Comparison of ENCODE assay signal across 17 cellular contexts in the genomic region with DNA sequence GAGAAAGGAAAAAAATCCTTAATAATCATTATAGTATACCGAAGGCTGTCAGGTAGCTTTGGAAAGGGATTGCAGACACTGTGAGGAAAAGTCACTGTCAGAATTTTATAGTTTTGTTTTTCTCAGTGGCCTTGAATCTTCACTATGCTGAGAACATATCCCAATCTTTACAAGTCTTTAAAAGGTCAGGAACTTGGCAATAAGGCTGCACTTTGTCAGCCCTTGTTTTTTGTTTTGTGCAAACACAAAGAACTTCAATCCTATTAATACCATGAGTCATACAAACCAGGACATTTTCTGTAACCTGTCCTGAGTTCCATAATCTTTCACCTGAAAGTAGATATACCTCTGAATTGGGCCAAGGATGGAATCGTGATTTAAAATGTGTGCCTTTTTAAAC. TPM values are rescaled to one million over a fixed set of nuclear protein-coding genes. Genes with fewer than 3 reads are reported as not detected.
A peak's percentile ranks its signal among the peaks of the same experiment; 100 is the strongest.
DNase-seq lines count a peak whose midpoint lies in the region; ATAC-seq and TF ChIP-seq lines count a peak whose summit lies in the region.
"Had no signal": no experiment of that assay in that cellular context is flagged by ENCODE, and none has a peak within 500 bp of the region (broad histone marks: within the 10 kb centered on the region; RNA-seq: fewer than 3 reads in every experiment).

No MANE protein-coding gene starts in this region.

- POLR2A ChIA-PET in PC-3 (lab: Charles Lee; ENCODE audit: unreplicated experiment): no interaction called here

- no peaks in the 10 kb centered on the region for H3F3A ChIP-seq in PC-3 (ENCODE audit: low read length, unreplicated experiment)

- intact Hi-C loops in PC-3 (cut with micrococcal nuclease): no loop called here
- intact Hi-C loops in left lung (cut with DNase I): no loop called here
- intact Hi-C loops in vagina (cut with DNase I): no loop called here
- intact Hi-C loops in left ventricle myocardium superior (cut with micrococcal nuclease): no loop called here

- no peak for TF ChIP-seq CTCF in 22Rv1 (IDR thresholded peaks at IDR 0.05)
- no peak for TF ChIP-seq CTCF in PC-3 (conservative IDR thresholded peaks at IDR 0.05; ENCODE audit: low read depth, low read length)
- TF ChIP-seq CTCF in left lung (IDR thresholded peaks at IDR 0.05): no peak
- no peak for TF ChIP-seq CTCF in vagina (IDR thresholded peaks at IDR 0.05)

- TF ChIP-seq POLR2A in vagina (IDR thresholded peaks at IDR 0.05): no peak

- DNase-seq in PC-3 (peak; percentile 39), left lung (no peak), vagina (ENCODE audit: extremely low spot score in 2 of 2) (no peak), left ventricle myocardium superior (no peak)
- DNase-seq in stimulated activated CD4-positive, alpha-beta T cell treated with anti-CD3 and anti-CD28 coated beads, Interleukin-4, amount 100 ng/mL, for 4 hours: no peak
- DNase-seq: C1 segment of cervical spinal cord; Calu3; CD4-positive, alpha-beta memory T cell; COR-L47; DMS79; EL; GDM1; GM23248; H7; HCEC 1CT had no signal

- no peak overlapping the region for H2AFZ ChIP-seq in PC-3 (ENCODE audit: low read length)
- H2AFZ ChIP-seq: GM23248 had no signal

- H3K27ac ChIP-seq in 22Rv1: peak overlapping the region; percentile 53
- H3K27ac ChIP-seq in PC-3 (ENCODE audit: low read length): no peak overlapping the region
- H3K27ac ChIP-seq in left lung: no peak overlapping the region
- no peak overlapping the region for H3K27ac ChIP-seq in vagina
- H3K27ac ChIP-seq: GM23248 had no signal

- H3K9me2 ChIP-seq in PC-3 (replicated peaks; ENCODE audit: low read length): no peaks in the 10 kb centered on the region

- no peaks in the 10 kb centered on the region for H4K20me1 ChIP-seq in PC-3 (ENCODE audit: low read length)

- no peaks in the 10 kb centered on the region for H3K9me3 ChIP-seq in PC-3 (ENCODE audit: low read length)
- no peaks in the 10 kb centered on the region for H3K9me3 ChIP-seq in left lung
- H3K9me3 ChIP-seq in vagina: no peaks in the 10 kb centered on the region

- ATAC-seq in PC-3: peak; percentile 65
- peak; percentile 41 for ATAC-seq in left lung
- ATAC-seq in left ventricle myocardium superior: no peak
- ATAC-seq: GM12878 had no signal

- no peaks in the 10 kb centered on the region for H3K36me3 ChIP-seq in PC-3 (ENCODE audit: low read depth, low read length)
- no peaks in the 10 kb centered on the region for H3K36me3 ChIP-seq in left lung
- no peaks in the 10 kb centered on the region for H3K36me3 ChIP-seq in vagina

- no peak overlapping the region for H3K4me2 ChIP-seq in PC-3 (ENCODE audit: low read length)

- no TSS peak for BruUV-seq in PC-3 (replicated peaks; lab: Mats Ljungman, UMichigan)

- no peaks in the 10 kb centered on the region for H3K79me2 ChIP-seq in PC-3 (ENCODE audit: low read length)

- CTCF ChIA-PET in PC-3 (lab: Charles Lee): no interaction called here

- H3K9ac ChIP-seq in PC-3 (ENCODE audit: low read length): no peak overlapping the region
- H3K9ac ChIP-seq: GM23248 had no signal

- H3K27me3 ChIP-seq in PC-3 (ENCODE audit: low read length) (no peaks in the 10 kb centered on the region), left lung (no peaks in the 10 kb centered on the region), vagina (no peaks in the 10 kb centered on the region)

- no peak overlapping the region for H3K4me3 ChIP-seq in PC-3 (ENCODE audit: low read length)
- no peak overlapping the region for H3K4me3 ChIP-seq in left lung
- no peak overlapping the region for H3K4me3 ChIP-seq in vagina
- H3K4me3 ChIP-seq: GM12878, GM23248 had no signal

- H3K4me1 ChIP-seq in PC-3 (ENCODE audit: insufficient read depth, low read length): peaks cover 14% of the 10 kb centered on the region; the same call in 1 of the 2 replicates
- no peaks in the 10 kb centered on the region for H3K4me1 ChIP-seq in left lung
- H3K4me1 ChIP-seq in vagina: no peaks in the 10 kb centered on the region

RNA-seq across cellular contexts. Expression of a gene that starts 45.6 kb away (rescaled TPM):
- total RNA-seq in PC-3 (2014; rRNA removed) (21.5 and 21.9 TPM in 2 replicates), left lung (10 to 100 TPM; 24.8 to 27.9 TPM), vagina (20.6 TPM), left ventricle myocardium superior (13.9 TPM)
